In the genomic region with DNA sequence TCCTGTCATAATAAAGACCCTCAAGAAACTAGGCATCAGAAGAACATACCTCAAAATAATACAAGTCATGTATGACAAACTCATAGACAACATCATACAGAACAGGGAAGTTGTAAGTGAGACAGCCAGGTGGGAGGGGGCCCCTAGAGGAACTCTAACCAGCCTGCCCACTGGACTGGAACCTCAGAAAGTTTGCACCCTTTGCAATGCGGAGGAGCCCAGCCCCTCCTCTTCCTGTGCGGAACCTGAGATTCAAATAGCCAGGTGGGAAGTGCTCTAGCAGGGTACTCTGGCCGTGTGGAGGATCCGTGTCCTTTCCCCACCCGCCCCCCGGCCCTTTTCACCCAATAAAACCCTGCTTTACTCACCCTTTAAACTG, we compare ENCODE assay signal across 14 cellular contexts.
DNase-seq lines count a peak whose midpoint lies in the region; ATAC-seq and TF ChIP-seq lines count a peak whose summit lies in the region.
"Had no signal": no experiment of that assay in that cellular context is flagged by ENCODE, and none has a peak within 500 bp of the region (broad histone marks: within the 10 kb centered on the region; RNA-seq: fewer than 3 reads in every experiment).

No MANE protein-coding gene starts in this region.

- H3K4me1 Mint-ChIP-seq in activated naive CD8-positive, alpha-beta T cell treated with anti-CD3 and anti-CD28 coated beads for 36 hours: peaks cover 15% of the 10 kb centered on the region

- H3K4me3 ChIP-seq in OCI-LY3 (ENCODE audit: low read length) (peak overlapping the region; percentile 78), gastroesophageal sphincter (no peak overlapping the region)
- H3K4me3 ChIP-seq: sigmoid colon had no signal

- H3K9ac ChIP-seq in OCI-LY3 (ENCODE audit: low read length): peak overlapping the region; percentile 65

- TF ChIP-seq CTCF in GM10266 (IDR thresholded peaks at IDR 0.05; ENCODE audit: control insufficient read depth, insufficient read depth, low read depth, missing control alignments): no peak
- TF ChIP-seq CTCF in OCI-LY3 (IDR thresholded peaks at IDR 0.05; ENCODE audit: low read depth, low read length): no peak
- no peak for TF ChIP-seq CTCF in gastroesophageal sphincter (IDR thresholded peaks at IDR 0.05)

- no peak overlapping the region for H3K4me3 Mint-ChIP-seq in activated naive CD8-positive, alpha-beta T cell treated with anti-CD3 and anti-CD28 coated beads for 36 hours

- peaks cover 8% of the 10 kb centered on the region for H3K36me3 Mint-ChIP-seq in activated naive CD8-positive, alpha-beta T cell treated with anti-CD3 and anti-CD28 coated beads for 36 hours

- no peak overlapping the region for H3K27ac Mint-ChIP-seq in activated naive CD8-positive, alpha-beta T cell treated with anti-CD3 and anti-CD28 coated beads for 36 hours

- TF ChIP-seq POLR2A in gastroesophageal sphincter (IDR thresholded peaks at IDR 0.05): no peak

- H2AFZ ChIP-seq in OCI-LY3 (ENCODE audit: low read depth, low read length): peak overlapping the region; percentile 50; the same call in 1 of the 2 replicates

- peak overlapping the region; percentile 64 for H3K27ac ChIP-seq in OCI-LY3 (ENCODE audit: low read length)
- no peak overlapping the region for H3K27ac ChIP-seq in gastroesophageal sphincter
- H3K27ac ChIP-seq: epithelial cell of prostate, HL-60, sigmoid colon had no signal

- peaks cover 12% of the 10 kb centered on the region for H3K9me3 Mint-ChIP-seq in activated naive CD8-positive, alpha-beta T cell treated with anti-CD3 and anti-CD28 coated beads for 36 hours

- H3K4me2 ChIP-seq in OCI-LY3 (ENCODE audit: low read length): peak overlapping the region; percentile 91

- WGBS in gastroesophageal sphincter (ENCODE audit: low coverage in 1 of 2), 2 donors: 100% methylated on average over 2 of the region's 6 CpGs; no CpG with 5 or more reads in 1 of the 2 donors

- no peaks in the 10 kb centered on the region for H4K20me1 ChIP-seq in OCI-LY3 (ENCODE audit: insufficient read depth, low read length)

- H3K27me3 ChIP-seq in OCI-LY3 (ENCODE audit: low read depth, low read length) (no peaks in the 10 kb centered on the region), gastroesophageal sphincter (no peaks in the 10 kb centered on the region)
- H3K27me3 ChIP-seq: sigmoid colon had no signal

- no peak for TF ChIP-seq EP300 in gastroesophageal sphincter (IDR thresholded peaks at IDR 0.05)

- no peaks in the 10 kb centered on the region for H3K27me3 Mint-ChIP-seq in activated naive CD8-positive, alpha-beta T cell treated with anti-CD3 and anti-CD28 coated beads for 36 hours

- peaks cover 6% of the 10 kb centered on the region for H3K36me3 ChIP-seq in OCI-LY3 (replicated peaks; ENCODE audit: low read depth, low read length)
- no peaks in the 10 kb centered on the region for H3K36me3 ChIP-seq in gastroesophageal sphincter
- H3K36me3 ChIP-seq: sigmoid colon had no signal

- H3K9me3 ChIP-seq in OCI-LY3 (ENCODE audit: insufficient read depth, low read length): no peaks in the 10 kb centered on the region
- H3K9me3 ChIP-seq in gastroesophageal sphincter: no peaks in the 10 kb centered on the region

- H3K4me1 ChIP-seq in OCI-LY3 (ENCODE audit: low read length): peaks cover 29% of the 10 kb centered on the region
- no peaks in the 10 kb centered on the region for H3K4me1 ChIP-seq in gastroesophageal sphincter
- H3K4me1 ChIP-seq: sigmoid colon had no signal

- DNase-seq in GM10266 (ENCODE audit: extremely low spot score) (peak; percentile 58), foreskin melanocyte (no peak)
- DNase-seq in activated naive CD8-positive, alpha-beta T cell treated with anti-CD3 and anti-CD28 coated beads for 36 hours: no peak
- DNase-seq in central memory CD4-positive, alpha-beta T cell: no peak
- DNase-seq: AML-193, NCI-H226, sigmoid colon had no signal

- no peaks in the 10 kb centered on the region for H3K79me2 ChIP-seq in OCI-LY3 (ENCODE audit: low read length)

- ATAC-seq in GM19328 (IDR thresholded peaks at IDR 0.05; ENCODE audit: unreplicated experiment) (peak; percentile 82), HG02884 (IDR thresholded peaks at IDR 0.05; ENCODE audit: unreplicated experiment) (peak; percentile 92), gastroesophageal sphincter (no peak)
- ATAC-seq: left lobe of liver had no signal
